17 cellular contexts compared by ENCODE assay signal in the genomic region with DNA sequence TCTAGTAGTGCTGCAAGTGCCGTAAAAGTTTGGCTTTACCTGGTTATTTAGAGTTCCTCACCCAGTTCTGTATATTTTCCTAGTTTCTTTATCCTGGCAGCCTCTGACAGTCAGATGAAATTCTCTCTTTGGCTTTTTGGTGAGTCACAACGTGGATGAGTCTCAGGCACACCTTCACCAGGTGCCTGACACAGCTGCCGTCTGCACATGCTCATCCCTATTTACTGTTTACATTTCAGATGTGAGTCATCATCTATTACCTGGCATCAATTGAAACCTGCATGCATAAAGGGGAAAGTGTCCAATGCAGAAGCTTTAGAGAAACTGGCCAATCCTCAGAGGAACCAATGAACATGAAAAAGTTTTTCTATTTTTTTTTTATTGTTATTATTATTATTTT. TPM values are rescaled to one million over a fixed set of nuclear protein-coding genes. Genes with fewer than 3 reads are reported as not detected.
DNase-seq lines count a peak whose midpoint lies in the region; ATAC-seq and TF ChIP-seq lines count a peak whose summit lies in the region.
"Had no signal": no experiment of that assay in that cellular context is flagged by ENCODE, and none has a peak within 500 bp of the region (broad histone marks: within the 10 kb centered on the region; RNA-seq: fewer than 3 reads in every experiment).

No MANE protein-coding gene starts in this region.

- H3K27me3 ChIP-seq in CD8-positive, alpha-beta T cell (ENCODE audit: insufficient read depth, low read length), result no peaks in the 10 kb centered on the region
- H3K27me3 ChIP-seq: transverse colon had no signal

- no peaks in the 10 kb centered on the region for H3K9me3 ChIP-seq in CD8-positive, alpha-beta T cell (ENCODE audit: low read length)
- H3K9me3 ChIP-seq: lower lobe of right lung, right lobe of liver, transverse colon had no signal

- H3K27me3 Mint-ChIP-seq in CD8-positive, alpha-beta T cell (ENCODE audit: low read depth), result peaks cover 21% of the 10 kb centered on the region

- no peaks in the 10 kb centered on the region for H3K9me3 Mint-ChIP-seq in CD8-positive, alpha-beta T cell

- CTCF ChIA-PET in CD8-positive, alpha-beta T cell (lab: Charles Lee), result no interaction called here

- TF ChIP-seq CTCF in GM13977 (IDR thresholded peaks at IDR 0.05; ENCODE audit: extremely low read depth, insufficient read depth, missing control alignments), result no peak
- no peak for TF ChIP-seq CTCF in CD8-positive, alpha-beta T cell (IDR thresholded peaks at IDR 0.05)

- no peak overlapping the region for H3K27ac Mint-ChIP-seq in CD8-positive, alpha-beta T cell
- H3K27ac Mint-ChIP-seq: naive B cell had no signal

- no peak overlapping the region for H3K27ac ChIP-seq in CD8-positive, alpha-beta T cell (ENCODE audit: low read depth, low read length)
- H3K27ac ChIP-seq: lower lobe of right lung, right lobe of liver, transverse colon had no signal

- no peaks in the 10 kb centered on the region for H3K36me3 ChIP-seq in CD8-positive, alpha-beta T cell (ENCODE audit: insufficient read depth, low read length)
- H3K36me3 ChIP-seq: lower lobe of right lung, right lobe of liver, transverse colon had no signal

- no peaks in the 10 kb centered on the region for H3K4me1 ChIP-seq in CD8-positive, alpha-beta T cell (ENCODE audit: insufficient read depth, low read length)
- H3K4me1 ChIP-seq: lower lobe of right lung, right lobe of liver, transverse colon had no signal

- H3K4me1 Mint-ChIP-seq in CD8-positive, alpha-beta T cell (ENCODE audit: low read depth), result no peaks in the 10 kb centered on the region
- H3K4me1 Mint-ChIP-seq: naive B cell had no signal

- intact Hi-C loops in CD8-positive, alpha-beta T cell (cut with DNase I, micrococcal nuclease), result no loop called here

- H3K4me3 ChIP-seq in CD8-positive, alpha-beta T cell (ENCODE audit: low read depth, low read length), result no peak overlapping the region
- H3K4me3 ChIP-seq: lower lobe of right lung, right lobe of liver, transverse colon had no signal

- in situ Hi-C loops in GM13977 (cut with MboI; ENCODE audit: low pct_unique_long_range_greater_than_20kb, low sequenced_read_pairs, unreplicated experiment), result no loop called here

- POLR2A ChIA-PET in CD8-positive, alpha-beta T cell (lab: Charles Lee), result no interaction called here

- H3K4me3 Mint-ChIP-seq in CD8-positive, alpha-beta T cell, result no peak overlapping the region
- H3K4me3 Mint-ChIP-seq: naive B cell had no signal

- DNase-seq in DMS153 treated with DMSO at 0.1 percent for 48 hours (lab: John Stamatoyannopoulos, UW; ENCODE audit: unreplicated experiment) (peak; percentile 65), NCI-H146 treated with DMSO at 0.1 percent for 48 hours (lab: John Stamatoyannopoulos, UW; ENCODE audit: unreplicated experiment) (peak; percentile 86), NCI-H774 (lab: John Stamatoyannopoulos, UW) (peak; percentile 86), islet precursor cell (peak; percentile 80), activated gamma-delta T cell (lab: John Stamatoyannopoulos, UW) (no peak), GM13977 (ENCODE audit: low spot score) (no peak)
- DNase-seq in CD8-positive, alpha-beta T cell, result no peak
- DNase-seq: lower lobe of right lung; naive B cell; NCI-H446 treated with DMSO at 0.1 percent for 48 hours; right lobe of liver; stimulated activated naive CD4-positive, alpha-beta T cell treated with Interleukin-2 at 50 U/mL for 16 hours; T-helper 9 cell; transverse colon had no signal

- no peak for ATAC-seq in GM19324 (IDR thresholded peaks at IDR 0.05; ENCODE audit: low FRiP score, unreplicated experiment)
- no peak for ATAC-seq in CD8-positive, alpha-beta T cell
- ATAC-seq: lower lobe of right lung, right lobe of liver had no signal

- no peaks in the 10 kb centered on the region for H3K36me3 Mint-ChIP-seq in CD8-positive, alpha-beta T cell
- H3K36me3 Mint-ChIP-seq: naive B cell had no signal

RNA-seq across cellular contexts. Expression of a gene that starts 33.3 kb away (rescaled TPM):
- not detected for total RNA-seq in CD8-positive, alpha-beta T cell
- total RNA-seq: dermis microvascular lymphatic vessel endothelial cell, lower lobe of right lung, osteocyte, right lobe of liver had no signal

Comparison
In these comparisons a context has a peak if more than half of its experiments do, and no peak if none do; other contexts are left out.
1. DNase-seq: peak in DMS153 treated with DMSO at 0.1 percent for 48 hours (single experiment), NCI-H146 treated with DMSO at 0.1 percent for 48 hours (single experiment), NCI-H774 (single experiment) and islet precursor cell (single experiment); none in activated gamma-delta T cell (single experiment), GM13977 (single experiment) and CD8-positive, alpha-beta T cell (0 of 7).